1 cellular context compared by ENCODE assay signal in the genomic region with DNA sequence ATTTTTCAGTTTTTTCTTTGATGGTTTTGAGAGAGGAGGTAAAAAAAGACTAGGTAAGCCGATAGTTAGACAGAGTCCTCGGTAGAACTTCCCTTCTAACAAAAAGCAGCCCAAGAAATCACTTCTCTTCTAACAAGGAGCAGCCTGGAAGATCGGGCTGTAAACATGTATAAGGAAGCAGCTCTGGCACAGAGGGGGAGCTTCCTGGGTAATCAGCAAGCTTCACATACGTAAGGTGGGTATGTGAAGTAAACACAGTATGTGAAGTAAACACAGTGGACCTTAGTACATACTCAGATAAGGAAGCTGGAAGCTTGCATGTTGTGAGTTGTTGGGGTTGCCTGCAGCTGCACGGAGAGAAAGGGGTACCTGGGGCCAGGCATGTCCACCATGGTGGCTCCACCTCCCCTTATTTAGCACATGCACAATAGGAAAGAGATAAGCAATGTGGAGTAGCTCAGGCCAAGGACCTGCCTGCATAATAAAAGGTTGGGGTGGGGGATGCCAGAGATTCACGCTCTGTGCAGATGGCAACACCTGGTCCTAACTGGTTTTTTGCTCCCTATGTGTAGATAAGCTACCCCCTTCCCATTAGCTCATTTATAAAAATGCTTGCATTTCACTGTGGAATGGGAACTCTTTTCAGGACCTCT. TPM values are rescaled to one million over a fixed set of nuclear protein-coding genes. Genes with fewer than 3 reads are reported as not detected.
"Had no signal": no experiment of that assay in that cellular context is flagged by ENCODE, and none has a peak within 500 bp of the region (broad histone marks: within the 10 kb centered on the region; RNA-seq: fewer than 3 reads in every experiment).

No MANE protein-coding gene starts in this region.

RNA-seq across cellular contexts. Expression of a gene that starts 31.4 kb away (rescaled TPM):
- total RNA-seq: ascending aorta had no signal
